Comparison of ENCODE assay signal across 9 cellular contexts in genomic region chr22:43228330-43228729, GRCh38. TPM values are rescaled to one million over a fixed set of nuclear protein-coding genes. Genes with fewer than 3 reads are reported as not detected.
DNase-seq lines count a peak whose midpoint lies in the region; ATAC-seq and TF ChIP-seq lines count a peak whose summit lies in the region.
"Had no signal": no experiment of that assay in that cellular context is flagged by ENCODE, and none has a peak within 500 bp of the region (broad histone marks: within the 10 kb centered on the region; RNA-seq: fewer than 3 reads in every experiment).

No MANE protein-coding gene starts in this region.

- H3K9me3 ChIP-seq in breast epithelium, result no peaks in the 10 kb centered on the region

- no peaks in the 10 kb centered on the region for H3K9me3 Mint-ChIP-seq in MCF 10A (ENCODE audit: unreplicated experiment)
- H3K9me3 Mint-ChIP-seq: activated B cell treated with CpG ODN at 0.5 μM for 24 hours had no signal

- no peaks in the 10 kb centered on the region for H3K36me3 ChIP-seq in breast epithelium

- H3K4me1 Mint-ChIP-seq in MCF 10A (ENCODE audit: insufficient read depth, unreplicated experiment), result peaks cover 12% of the 10 kb centered on the region

- no peak overlapping the region for H3K27ac ChIP-seq in breast epithelium

- peaks cover 4% of the 10 kb centered on the region for H3K36me3 Mint-ChIP-seq in MCF 10A (ENCODE audit: insufficient read depth, unreplicated experiment)

- H3K27me3 Mint-ChIP-seq in MCF 10A (ENCODE audit: insufficient read depth, unreplicated experiment), result peaks cover 43% of the 10 kb centered on the region

- no peaks in the 10 kb centered on the region for H3K27me3 ChIP-seq in breast epithelium

- CTCF ChIA-PET in MCF 10A (lab: Yijun Ruan, JAX), result interaction anchor here (0.7 to 1.2 kb wide), 3 partner anchors 15 to 380 kb away, joined by 3 read pairs; no protein-coding TSS in a partner anchor

- intact Hi-C loops in MCF 10A (cut with micrococcal nuclease) (no loop called here), breast epithelium (cut with DNase I; ENCODE audit: low total_unique reads) (no loop called here)

- DNase-seq in MCF 10A (ENCODE audit: unreplicated experiment) (peak; percentile 47), breast epithelium (ENCODE audit: low spot score in 2 of 2) (no peak), NCI-H69 (lab: John Stamatoyannopoulos, UW) (peak; percentile 71), cerebellar cortex (ENCODE audit: low spot score) (peak; percentile 41), GM19240 (ENCODE audit: insufficient read length, low spot score) (no peak), A172 (ENCODE audit: low spot score) (no peak)
- DNase-seq in stimulated activated CD8-positive, alpha-beta memory T cell treated with anti-CD3 and anti-CD28 coated beads, Interleukin-4, amount 100 ng/mL, for 48 hours, result peak; percentile 61
- DNase-seq: activated B cell treated with CpG ODN at 0.5 μM for 24 hours had no signal

- BruUV-seq in MCF 10A (replicated peaks; lab: Mats Ljungman, UMichigan), result no TSS peak

- H3K4me1 ChIP-seq in breast epithelium, result peaks cover 0 to 4% of the 10 kb centered on the region in 2 donors

- no peak for TF ChIP-seq POLR2A in breast epithelium (IDR thresholded peaks at IDR 0.05)

- ATAC-seq in HG03469 (IDR thresholded peaks at IDR 0.05; ENCODE audit: unreplicated experiment), result no peak

- H3K4me3 Mint-ChIP-seq in MCF 10A (ENCODE audit: unreplicated experiment), result no peak overlapping the region
- H3K4me3 Mint-ChIP-seq: activated B cell treated with CpG ODN at 0.5 μM for 24 hours had no signal

- H3K4me3 ChIP-seq in breast epithelium, result no peak overlapping the region

- POLR2A ChIA-PET in MCF 10A (lab: Yijun Ruan, JAX), result no interaction called here

- no peak overlapping the region for H3K27ac Mint-ChIP-seq in MCF 10A (ENCODE audit: low read depth, unreplicated experiment)
- H3K27ac Mint-ChIP-seq: activated B cell treated with CpG ODN at 0.5 μM for 24 hours had no signal

- TF ChIP-seq CTCF in MCF 10A (IDR thresholded peaks at IDR 0.05; ENCODE audit: unreplicated experiment), result peak; percentile 34
- no peak for TF ChIP-seq CTCF in breast epithelium (IDR thresholded peaks at IDR 0.05)

RNA-seq across cellular contexts. Expression of gene TTLL12, which starts 41.4 kb away (rescaled TPM):
- total RNA-seq in MCF 10A (2022) (40.9 and 61.0 TPM in 2 replicates), breast epithelium (10 to 100 TPM; 25.9 to 36.0 (median 31.4) TPM)
- 35.3 and 37.1 TPM in 2 replicates for total RNA-seq in A172 (2014; rRNA removed; shearing (Covaris generic))

Comparison
In these comparisons a context has a peak if more than half of its experiments do, and no peak if none do; other contexts are left out.
1. DNase-seq: peak in MCF 10A (single experiment), NCI-H69 (single experiment), cerebellar cortex (single experiment) and stimulated activated CD8-positive, alpha-beta memory T cell treated with anti-CD3 and anti-CD28 coated beads, Interleukin-4, amount 100 ng/mL, for 48 hours (single experiment); none in breast epithelium (0 of 2), GM19240 (single experiment) and A172 (single experiment).